Comparison of ENCODE assay signal across 9 cellular contexts in genomic region chr19:18379803-18380747, GRCh38. TPM values are rescaled to one million over a fixed set of nuclear protein-coding genes. Genes with fewer than 3 reads are reported as not detected.
DNase-seq lines count a peak whose midpoint lies in the region; ATAC-seq and TF ChIP-seq lines count a peak whose summit lies in the region.
"Had no signal": no experiment of that assay in that cellular context is flagged by ENCODE, and none has a peak within 500 bp of the region (broad histone marks: within the 10 kb centered on the region; RNA-seq: fewer than 3 reads in every experiment).

No MANE protein-coding gene starts in this region.

- no peak for TF ChIP-seq EP300 in ovary (IDR thresholded peaks at IDR 0.05)

- H3K4me1 Mint-ChIP-seq in activated T-cell treated with anti-CD3 and anti-CD28 coated beads, Interleukin-2, amount 50 U/mL, for 72 hours (ENCODE audit: low read depth): no peaks in the 10 kb centered on the region

- intact Hi-C loops in esophagus squamous epithelium (cut with DNase I) (no loop called here), ovary (cut with DNase I) (no loop called here)

- H3K27ac ChIP-seq in esophagus squamous epithelium (peak overlapping the region; percentile 23 to 88 (median 79)), ovary (peak overlapping the region; percentile 38 to 56)

- H3K9me3 ChIP-seq in esophagus squamous epithelium (no peaks in the 10 kb centered on the region), ovary (no peaks in the 10 kb centered on the region)

- no peak for TF ChIP-seq POLR2A in esophagus squamous epithelium (IDR thresholded peaks at IDR 0.05)
- TF ChIP-seq POLR2A in ovary (IDR thresholded peaks at IDR 0.05): no peak

- no peak overlapping the region for H3K4me3 Mint-ChIP-seq in activated T-cell treated with anti-CD3 and anti-CD28 coated beads, Interleukin-2, amount 50 U/mL, for 72 hours
- H3K4me3 Mint-ChIP-seq: activated naive CD8-positive, alpha-beta T cell had no signal

- H3K4me3 ChIP-seq in esophagus squamous epithelium (no peak overlapping the region), ovary (no peak overlapping the region)

- H3K27ac Mint-ChIP-seq in activated T-cell treated with anti-CD3 and anti-CD28 coated beads, Interleukin-2, amount 50 U/mL, for 72 hours: no peak overlapping the region
- H3K27ac Mint-ChIP-seq: activated naive CD8-positive, alpha-beta T cell had no signal

- no peak for ATAC-seq in activated T-cell treated with anti-CD3 and anti-CD28 coated beads, Interleukin-2, amount 50 U/mL, for 72 hours (replicated peaks in 1 of 2)
- no peak for ATAC-seq in GM18909 (IDR thresholded peaks at IDR 0.05; ENCODE audit: poor library complexity, unreplicated experiment)

- H3K9me3 Mint-ChIP-seq in activated T-cell treated with anti-CD3 and anti-CD28 coated beads, Interleukin-2, amount 50 U/mL, for 72 hours: no peaks in the 10 kb centered on the region

- peaks cover 8% of the 10 kb centered on the region for H3K27me3 Mint-ChIP-seq in activated T-cell treated with anti-CD3 and anti-CD28 coated beads, Interleukin-2, amount 50 U/mL, for 72 hours (ENCODE audit: low read depth)

- no peaks in the 10 kb centered on the region for H3K36me3 ChIP-seq in esophagus squamous epithelium
- H3K36me3 ChIP-seq in ovary: no peaks in the 10 kb centered on the region

- TF ChIP-seq CTCF in esophagus squamous epithelium (IDR thresholded peaks at IDR 0.05) (peak in 1 of 6 experiments; percentile 7), ovary (IDR thresholded peaks at IDR 0.05) (peak in 1 of 3 donors; percentile 10)

- H3K4me1 ChIP-seq in esophagus squamous epithelium (peaks cover 18 to 42% (median 25%) of the 10 kb centered on the region in 3 donors), ovary (ENCODE audit: insufficient read depth) (no peaks in the 10 kb centered on the region)

- peak; percentile 98 for DNase-seq in DMS53 (lab: John Stamatoyannopoulos, UW)
- DNase-seq in NOMO-1 treated with DMSO at 0.1 percent for 48 hours (lab: John Stamatoyannopoulos, UW; ENCODE audit: unreplicated experiment): peak; percentile 25
- DNase-seq in esophagus squamous epithelium (lab: John Stamatoyannopoulos, UW): no peak
- peak; percentile 75 to 93 (median 91) for DNase-seq in ovary
- DNase-seq in SKM-1 (lab: John Stamatoyannopoulos, UW; ENCODE audit: unreplicated experiment): no peak
- no peak for DNase-seq in stimulated activated naive CD4-positive, alpha-beta T cell (lab: John Stamatoyannopoulos, UW)
- no peak for DNase-seq in activated T-cell treated with anti-CD3 and anti-CD28 coated beads, Interleukin-2, amount 50 U/mL, for 72 hours

- H3K27me3 ChIP-seq in esophagus squamous epithelium (peaks cover 0 to 10% (median 0%) of the 10 kb centered on the region in 4 donors), ovary (no peaks in the 10 kb centered on the region)

- 33 to 35% methylated on average over 16 to 19 of the region's 22 CpGs for WGBS in esophagus squamous epithelium, 2 donors
- 43 to 56% (median 55%) methylated on average over 22 of the region's 22 CpGs for WGBS in ovary, 3 donors

- H3K36me3 Mint-ChIP-seq in activated T-cell treated with anti-CD3 and anti-CD28 coated beads, Interleukin-2, amount 50 U/mL, for 72 hours (ENCODE audit: insufficient read depth in 2 of 2): no peaks in the 10 kb centered on the region
- H3K36me3 Mint-ChIP-seq: activated naive CD8-positive, alpha-beta T cell had no signal

RNA-seq across cellular contexts. Expression of gene GDF15, which starts 5.9 kb away (rescaled TPM):
- total RNA-seq in esophagus squamous epithelium: 1 to 10 TPM in 1 of 4 donors, under 1 TPM in 1, not detected in 2; 0.76 to 2.3 TPM
- 10 to 100 TPM in 2 of 7 donors, 1 to 10 TPM in 5; 1.5 to 20.9 (median 3.7) TPM for total RNA-seq in ovary
- polyA plus RNA-seq in ovary: 1 to 10 TPM in 1 of 2 donors, under 1 TPM in 1; 0.67 to 2.7 TPM
- under 1 TPM in 1 of 2 donors, not detected in 1; 0.60 TPM for total RNA-seq in activated T-cell treated with anti-CD3 and anti-CD28 coated beads, Interleukin-2, amount 50 U/mL, for 72 hours

RNA-seq across cellular contexts. Expression of gene LRRC25, which starts 17.3 kb away (rescaled TPM):
- total RNA-seq in esophagus squamous epithelium (10 to 100 TPM in 1 of 4 donors, 1 to 10 TPM in 1, under 1 TPM in 2; 0.53 to 10.3 (median 1.9) TPM), ovary (1 to 10 TPM; 1.8 to 9.2 (median 2.4) TPM)
- polyA plus RNA-seq in ovary: 1 to 10 TPM; 1.4 to 3.2 TPM
- not detected for total RNA-seq in activated T-cell treated with anti-CD3 and anti-CD28 coated beads, Interleukin-2, amount 50 U/mL, for 72 hours

RNA-seq across cellular contexts. Expression of gene SSBP4, which starts 39.1 kb away (rescaled TPM):
- 10 to 100 TPM; 23.7 to 48.1 (median 26.1) TPM for total RNA-seq in esophagus squamous epithelium
- total RNA-seq in ovary: 100 to 1,000 TPM in 2 of 7 donors, 10 to 100 TPM in 5; 58.9 to 124 (median 88.3) TPM
- 10 to 100 TPM in 1 of 2 donors, 1 to 10 TPM in 1; 4.6 to 90.3 TPM for polyA plus RNA-seq in ovary
- total RNA-seq in activated T-cell treated with anti-CD3 and anti-CD28 coated beads, Interleukin-2, amount 50 U/mL, for 72 hours: 10 to 100 TPM; 46.8 to 48.1 TPM

RNA-seq across cellular contexts. Expression of gene PGPEP1, which starts 39.7 kb away (rescaled TPM):
- total RNA-seq in esophagus squamous epithelium: 10 to 100 TPM in 1 of 4 donors, 1 to 10 TPM in 2, under 1 TPM in 1; 0.83 to 10.1 (median 5.3) TPM
- 10 to 100 TPM in 6 of 7 donors, 1 to 10 TPM in 1; 9.3 to 64.5 (median 50.3) TPM for total RNA-seq in ovary
- polyA plus RNA-seq in ovary: 10 to 100 TPM; 13.8 to 16.9 TPM
- 10 to 100 TPM; 55.5 to 58.0 TPM for total RNA-seq in activated T-cell treated with anti-CD3 and anti-CD28 coated beads, Interleukin-2, amount 50 U/mL, for 72 hours

RNA-seq across cellular contexts. Expression of gene LSM4, which starts 57.2 kb away (rescaled TPM):
- total RNA-seq in esophagus squamous epithelium: 100 to 1,000 TPM in 3 of 4 donors, 10 to 100 TPM in 1; 97.3 to 228 (median 137) TPM
- total RNA-seq in ovary: 100 to 1,000 TPM in 1 of 7 donors, 10 to 100 TPM in 6; 45.0 to 121 (median 77.3) TPM
- polyA plus RNA-seq in ovary: 10 to 100 TPM; 38.3 to 66.0 TPM
- total RNA-seq in activated T-cell treated with anti-CD3 and anti-CD28 coated beads, Interleukin-2, amount 50 U/mL, for 72 hours: 100 to 1,000 TPM; 178 to 250 TPM

Comparison
In these comparisons a context has a peak if more than half of its experiments do, and no peak if none do; other contexts are left out.
1. DNase-seq: peak in DMS53 (single experiment), NOMO-1 treated with DMSO at 0.1 percent for 48 hours (single experiment) and ovary (5 of 5); none in esophagus squamous epithelium (single experiment), SKM-1 (single experiment), stimulated activated naive CD4-positive, alpha-beta T cell (0 of 6) and activated T-cell treated with anti-CD3 and anti-CD28 coated beads, Interleukin-2, amount 50 U/mL, for 72 hours (0 of 2).